In genomic region chr6:147176795-147177194, GRCh38 we compare ENCODE assay signal across 24 cellular contexts.
"Had no signal": no experiment of that assay in that cellular context is flagged by ENCODE, and none has a peak within 500 bp of the region (broad histone marks: within the 10 kb centered on the region; RNA-seq: fewer than 3 reads in every experiment).

No MANE protein-coding gene starts in this region.

- H3K4me1 ChIP-seq: esophagus muscularis mucosa, right lobe of liver, tibial artery had no signal

- H3K4me2 ChIP-seq: hepatocyte had no signal

- H3K27me3 ChIP-seq: brain microvascular endothelial cell, esophagus muscularis mucosa, hepatocyte, right lobe of liver, tibial artery had no signal

- H3K36me3 ChIP-seq: brain microvascular endothelial cell, esophagus muscularis mucosa, right lobe of liver, tibial artery had no signal

- H3K27ac ChIP-seq: brain microvascular endothelial cell, esophagus muscularis mucosa, hepatocyte, right lobe of liver, skin epidermis, tibial artery had no signal

- H3K4me3 ChIP-seq: esophagus muscularis mucosa, hepatocyte, right lobe of liver, skin epidermis, tibial artery had no signal

- ATAC-seq: activated CD4-positive, CD25-positive, alpha-beta regulatory T cell treated with anti-CD3 and anti-CD28 coated beads, Interleukin-2, amount 50 U/mL, for 24 hours; activated CD8-positive, alpha-beta memory T cell treated with anti-CD3 and anti-CD28 coated beads, Interleukin-2, amount 10 ng/mL, durations not matched to agents 7 days and 5 days; activated CD8-positive, alpha-beta T cell treated with anti-CD3 and anti-CD28 coated beads for 36 hours; activated naive CD4-positive, alpha-beta T cell treated with anti-CD3 and anti-CD28 coated beads, Interleukin-2, amount 50 U/mL, for 72 hours; right lobe of liver; stimulated activated effector memory CD8-positive, alpha-beta T cell treated with anti-CD3 and anti-CD28 coated beads, Interleukin-12 subunit alpha, Interleukin-12 subunit beta, amount 100 ng/mL, for 72 hours; stimulated activated naive CD8-positive, alpha-beta T cell treated with anti-CD3 and anti-CD28 coated beads, Interleukin-15, amount 100 ng/mL, for 72 hours; T-helper 17 cell had no signal

- H3K36me3 Mint-ChIP-seq: activated CD8-positive, alpha-beta memory T cell treated with anti-CD3 and anti-CD28 coated beads, Interleukin-2, amount 10 ng/mL, durations not matched to agents 7 days and 5 days; activated naive CD4-positive, alpha-beta T cell treated with anti-CD3 and anti-CD28 coated beads, Interleukin-2, amount 50 U/mL, for 72 hours; memory B cell; stimulated activated effector memory CD8-positive, alpha-beta T cell treated with anti-CD3 and anti-CD28 coated beads, Interleukin-12 subunit alpha, Interleukin-12 subunit beta, amount 100 ng/mL, for 72 hours had no signal

- H3K4me3 Mint-ChIP-seq: activated CD4-positive, alpha-beta T cell treated with anti-CD3 and anti-CD28 coated beads, Interleukin-2, amount 10 ng/mL, durations not matched to agents 7 days and 5 days; activated CD8-positive, alpha-beta memory T cell treated with anti-CD3 and anti-CD28 coated beads, Interleukin-2, amount 10 ng/mL, durations not matched to agents 7 days and 5 days; activated CD8-positive, alpha-beta T cell treated with anti-CD3 and anti-CD28 coated beads for 36 hours; activated T-helper 1 cell treated with anti-CD3 and anti-CD28 coated beads, Interleukin-12 subunit alpha, Interleukin-12 subunit beta, Interleukin-2, Interleukin-4 antibody, amounts not matched to agents 30 ng/mL and 10 ng/mL and 1 ng/mL, durations not matched to agents 14 hours and 24 hours and 36 hours; memory B cell; nephron progenitor cell; stimulated activated effector memory CD8-positive, alpha-beta T cell treated with anti-CD3 and anti-CD28 coated beads, Interleukin-12 subunit alpha, Interleukin-12 subunit beta, amount 100 ng/mL, for 72 hours; stimulated activated naive CD8-positive, alpha-beta T cell treated with anti-CD3 and anti-CD28 coated beads, Interleukin-15, amount 100 ng/mL, for 72 hours; T-helper 17 cell had no signal

- H3K79me2 ChIP-seq: hepatocyte had no signal

- H3K4me1 Mint-ChIP-seq: activated CD4-positive, alpha-beta T cell treated with anti-CD3 and anti-CD28 coated beads, Interleukin-2, amount 10 ng/mL, durations not matched to agents 7 days and 5 days; activated CD8-positive, alpha-beta memory T cell treated with anti-CD3 and anti-CD28 coated beads, Interleukin-2, amount 10 ng/mL, durations not matched to agents 7 days and 5 days; memory B cell; nephron progenitor cell; stimulated activated effector memory CD8-positive, alpha-beta T cell treated with anti-CD3 and anti-CD28 coated beads, Interleukin-12 subunit alpha, Interleukin-12 subunit beta, amount 100 ng/mL, for 72 hours had no signal

- H3K27ac Mint-ChIP-seq: activated CD4-positive, alpha-beta T cell treated with anti-CD3 and anti-CD28 coated beads, Interleukin-2, amount 10 ng/mL, durations not matched to agents 7 days and 5 days; activated CD8-positive, alpha-beta memory T cell treated with anti-CD3 and anti-CD28 coated beads, Interleukin-2, amount 10 ng/mL, durations not matched to agents 7 days and 5 days; activated CD8-positive, alpha-beta T cell treated with anti-CD3 and anti-CD28 coated beads for 36 hours; activated naive CD4-positive, alpha-beta T cell treated with anti-CD3 and anti-CD28 coated beads, Interleukin-2, amount 50 U/mL, for 72 hours; activated T-helper 1 cell treated with anti-CD3 and anti-CD28 coated beads, Interleukin-12 subunit alpha, Interleukin-12 subunit beta, Interleukin-2, Interleukin-4 antibody, amounts not matched to agents 30 ng/mL and 10 ng/mL and 1 ng/mL, durations not matched to agents 14 hours and 24 hours and 36 hours; memory B cell; nephron progenitor cell; stimulated activated effector memory CD8-positive, alpha-beta T cell treated with anti-CD3 and anti-CD28 coated beads, Interleukin-12 subunit alpha, Interleukin-12 subunit beta, amount 100 ng/mL, for 72 hours; T-helper 17 cell had no signal

- DNase-seq: activated CD4-positive, alpha-beta T cell treated with anti-CD3 and anti-CD28 coated beads, Interleukin-2, amount 10 ng/mL, durations not matched to agents 7 days and 5 days; activated CD8-positive, alpha-beta memory T cell treated with anti-CD3 and anti-CD28 coated beads, Interleukin-2, amount 10 ng/mL, durations not matched to agents 7 days and 5 days; activated CD8-positive, alpha-beta T cell treated with anti-CD3 and anti-CD28 coated beads for 36 hours; activated gamma-delta T cell treated with Interleukin-2 at 50 U/mL for 16 hours; aorta; brain microvascular endothelial cell; central memory CD4-positive, alpha-beta T cell; dermis blood vessel endothelial cell; effector CD8-positive, alpha-beta T cell; glutamatergic neuron; nephron progenitor cell; right lobe of liver; stimulated activated CD4-positive, alpha-beta T cell treated with anti-CD3 and anti-CD28 coated beads, Interleukin-1b, Interleukin-23, amount 100 ng/mL, for 48 hours; stimulated activated naive CD8-positive, alpha-beta T cell treated with anti-CD3 and anti-CD28 coated beads, Interleukin-15, amount 100 ng/mL, for 72 hours; T-helper 17 cell; tibial artery had no signal

- H3K9me3 ChIP-seq: esophagus muscularis mucosa, right lobe of liver, tibial artery had no signal

- H2AFZ ChIP-seq: hepatocyte had no signal

- H3K27me3 Mint-ChIP-seq: activated CD4-positive, alpha-beta T cell treated with anti-CD3 and anti-CD28 coated beads, Interleukin-2, amount 10 ng/mL, durations not matched to agents 7 days and 5 days; activated CD8-positive, alpha-beta T cell treated with anti-CD3 and anti-CD28 coated beads for 36 hours; stimulated activated naive CD8-positive, alpha-beta T cell treated with anti-CD3 and anti-CD28 coated beads, Interleukin-15, amount 100 ng/mL, for 72 hours had no signal

- H3K9me3 Mint-ChIP-seq: activated CD4-positive, alpha-beta T cell treated with anti-CD3 and anti-CD28 coated beads, Interleukin-2, amount 10 ng/mL, durations not matched to agents 7 days and 5 days; activated CD8-positive, alpha-beta T cell treated with anti-CD3 and anti-CD28 coated beads for 36 hours; activated naive CD4-positive, alpha-beta T cell treated with anti-CD3 and anti-CD28 coated beads, Interleukin-2, amount 50 U/mL, for 72 hours; activated T-helper 1 cell treated with anti-CD3 and anti-CD28 coated beads, Interleukin-12 subunit alpha, Interleukin-12 subunit beta, Interleukin-2, Interleukin-4 antibody, amounts not matched to agents 30 ng/mL and 10 ng/mL and 1 ng/mL, durations not matched to agents 14 hours and 24 hours and 36 hours; memory B cell; nephron progenitor cell; stimulated activated effector memory CD8-positive, alpha-beta T cell treated with anti-CD3 and anti-CD28 coated beads, Interleukin-12 subunit alpha, Interleukin-12 subunit beta, amount 100 ng/mL, for 72 hours; stimulated activated naive CD8-positive, alpha-beta T cell treated with anti-CD3 and anti-CD28 coated beads, Interleukin-15, amount 100 ng/mL, for 72 hours had no signal
